In the genomic region with DNA sequence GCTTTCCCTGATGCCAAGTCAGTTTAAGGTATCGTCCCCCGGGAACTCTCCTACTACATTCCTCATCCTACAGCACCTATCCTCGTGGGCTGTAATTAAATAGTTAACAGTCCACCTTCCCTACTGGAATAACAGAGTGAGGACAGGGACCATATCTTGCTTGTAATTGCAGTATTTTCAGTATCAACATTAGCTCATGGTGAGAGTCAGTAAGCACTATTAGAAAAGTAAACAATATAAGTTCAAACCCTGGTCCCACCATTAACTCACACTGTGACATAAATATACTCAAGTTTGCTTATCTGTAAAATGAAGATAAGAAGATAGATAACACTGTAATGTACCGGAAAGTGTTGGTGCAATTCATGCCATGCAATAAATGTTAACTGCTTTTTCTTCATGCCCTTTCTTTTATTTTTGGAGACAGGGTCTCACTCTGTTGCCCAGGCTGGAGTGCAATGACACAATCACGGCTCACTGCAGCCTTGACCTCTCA, we compare ENCODE assay signal across 22 cellular contexts.
DNase-seq lines count a peak whose midpoint lies in the region; ATAC-seq, FAIRE-seq and TF ChIP-seq lines count a peak whose summit lies in the region.
"Had no signal": no experiment of that assay in that cellular context is flagged by ENCODE, and none has a peak within 500 bp of the region (broad histone marks: within the 10 kb centered on the region; RNA-seq: fewer than 3 reads in every experiment).

No MANE protein-coding gene starts in this region.

- H2AK5ac ChIP-seq in mesendoderm (ENCODE audit: low read length), result no peak overlapping the region

- H3K18ac ChIP-seq in mesendoderm (ENCODE audit: low read length), result no peak overlapping the region

- no peaks in the 10 kb centered on the region for H3K27me3 ChIP-seq in HepG2 (ENCODE audit: control insufficient read depth in 1 of 2, insufficient read depth in 2 of 2, low read length in 2 of 2)
- no peaks in the 10 kb centered on the region for H3K27me3 ChIP-seq in right lobe of liver
- H3K27me3 ChIP-seq in brain microvascular endothelial cell (replicated peaks), result no peaks in the 10 kb centered on the region
- no peaks in the 10 kb centered on the region for H3K27me3 ChIP-seq in mesendoderm (ENCODE audit: insufficient read depth, low read length, poor library complexity)
- H3K27me3 ChIP-seq: MG63 had no signal

- in situ Hi-C loops in HepG2 (cut with HindIII; ENCODE audit: extremely low pct_ligation_motif_present, low pct_unique_long_range_greater_than_20kb), result no loop called here
- in situ Hi-C loops in brain microvascular endothelial cell (cut with HindIII; ENCODE audit: low pct_ligation_motif_present, low sequenced_read_pairs), result no loop called here
- in situ Hi-C loops in GM13977 (cut with MboI; ENCODE audit: low pct_unique_long_range_greater_than_20kb, low sequenced_read_pairs, unreplicated experiment), result no loop called here

- no peak for ATAC-seq in HepG2
- ATAC-seq in right lobe of liver, result no peak
- ATAC-seq: PC-3 had no signal

- TF ChIP-seq CTCF in HepG2 (CRISPR knock-in tag; IDR thresholded peaks at IDR 0.05), result no peak
- no peak for TF ChIP-seq CTCF in right lobe of liver (IDR thresholded peaks at IDR 0.05)
- TF ChIP-seq CTCF in brain microvascular endothelial cell (IDR thresholded peaks at IDR 0.05; ENCODE audit: low read depth, low read length, missing control alignments), result no peak
- no peak for TF ChIP-seq CTCF in GM13977 (IDR thresholded peaks at IDR 0.05; ENCODE audit: extremely low read depth, insufficient read depth, missing control alignments)

- TF ChIP-seq POLR2A in HepG2 (IDR thresholded peaks at IDR 0.05; ENCODE audit: insufficient read depth in 1 of 2, low read depth in 2 of 2, low read length in 2 of 2) (no peak), right lobe of liver (IDR thresholded peaks at IDR 0.05) (no peak)

- TF ChIP-seq EP300 in HepG2 (IDR thresholded peaks at IDR 0.05; ENCODE audit: low read depth in 2 of 2, low read length in 2 of 2), result no peak
- TF ChIP-seq EP300 in HepG2 (CRISPR knock-in tag; IDR thresholded peaks at IDR 0.05; ENCODE audit: borderline replicate concordance), result no peak

- POLR2A ChIA-PET in HepG2 (lab: Yijun Ruan, JAX), result no interaction called here

- H3K36me3 ChIP-seq in HepG2 (replicated peaks in 1 of 2; ENCODE audit: control insufficient read depth in 1 of 2, insufficient read depth in 2 of 2, low read length in 2 of 2), result no peaks in the 10 kb centered on the region
- no peaks in the 10 kb centered on the region for H3K36me3 ChIP-seq in right lobe of liver
- peaks cover 3% of the 10 kb centered on the region for H3K36me3 ChIP-seq in brain microvascular endothelial cell (replicated peaks)
- no peaks in the 10 kb centered on the region for H3K36me3 ChIP-seq in mesendoderm (ENCODE audit: control insufficient read depth, insufficient read depth, low read length)

- CTCF ChIA-PET in HepG2 (lab: Yijun Ruan, JAX; ENCODE audit: low intra/inter-chr PET ratio, low total read pairs), result no interaction called here

- H4K5ac ChIP-seq in mesendoderm (ENCODE audit: low read length), result no peak overlapping the region

- WGBS in HepG2 (ENCODE audit: low lambda C conversion rate), result 86% methylated on average over 5 of the region's 5 CpGs
- WGBS in right lobe of liver (ENCODE audit: insufficient coverage, low coverage, low lambda C conversion rate, missing lambda C conversion rate), result 66% methylated on average over 4 of the region's 5 CpGs
- no CpG with 5 or more reads among the region's 5 CpGs for WGBS in mesendoderm (ENCODE audit: extremely low coverage, insufficient coverage, low lambda C conversion rate)

- no peak overlapping the region for H3K4me2 ChIP-seq in HepG2 (ENCODE audit: low read depth, low read length)
- no peak overlapping the region for H3K4me2 ChIP-seq in mesendoderm (ENCODE audit: low read length)
- H3K4me2 ChIP-seq: SK-N-SH had no signal

- H4K20me1 ChIP-seq in HepG2 (ENCODE audit: insufficient read depth, low read length), result no peaks in the 10 kb centered on the region

- H3K4me1 ChIP-seq in HepG2 (ENCODE audit: insufficient read depth, low read length) (peaks cover 36% of the 10 kb centered on the region), right lobe of liver (peaks cover 0 to 4% (median 0%) of the 10 kb centered on the region in 4 donors), mesendoderm (ENCODE audit: control insufficient read depth, low read depth, low read length) (no peaks in the 10 kb centered on the region)

- H3K4me3 ChIP-seq in HepG2 (replicated peaks in 1 of 3; ENCODE audit: insufficient read depth in 1 of 3, low read depth in 2 of 3, low read length in 3 of 3), result no peak overlapping the region
- no peak overlapping the region for H3K4me3 ChIP-seq in right lobe of liver
- no peak overlapping the region for H3K4me3 ChIP-seq in brain microvascular endothelial cell (ENCODE audit: low read depth, low read length)
- H3K4me3 ChIP-seq in mesendoderm (ENCODE audit: low read length), result no peak overlapping the region
- H3K4me3 ChIP-seq: MG63 had no signal

- no peak overlapping the region for H2BK5ac ChIP-seq in mesendoderm (ENCODE audit: low read length)

- no peak overlapping the region for H3K9ac ChIP-seq in HepG2 (ENCODE audit: insufficient read depth, low read depth, low read length)
- no peak overlapping the region for H3K9ac ChIP-seq in mesendoderm (ENCODE audit: low read length)
- H3K9ac ChIP-seq: SK-N-SH had no signal

- H3K23ac ChIP-seq in mesendoderm (ENCODE audit: low read length), result no peak overlapping the region

- H3K56ac ChIP-seq in mesendoderm (ENCODE audit: low read length), result no peak overlapping the region

- H3K4ac ChIP-seq in mesendoderm (ENCODE audit: low read depth, low read length), result no peak overlapping the region

- peaks cover 11% of the 10 kb centered on the region for H3K79me1 ChIP-seq in mesendoderm (ENCODE audit: low read length)

- no peak for TF ChIP-seq RAD21 in HepG2 (CRISPR knock-in tag; IDR thresholded peaks at IDR 0.05)

- H3K9me3 ChIP-seq in HepG2 (ENCODE audit: low read length) (peaks cover 4% of the 10 kb centered on the region; the same call in 1 of the 2 replicates), right lobe of liver (no peaks in the 10 kb centered on the region)
- H3K9me3 ChIP-seq: SK-N-SH had no signal

- no TSS peak for BruUV-seq in HepG2 (replicated peaks; lab: Mats Ljungman, UMichigan)

- H2BK120ac ChIP-seq in mesendoderm (ENCODE audit: low read depth, low read length), result no peak overlapping the region

- intact Hi-C loops in HepG2 (cut with micrococcal nuclease; ENCODE audit: unreplicated experiment) (no loop called here), right lobe of liver (cut with DNase I) (no loop called here)

- H3K27ac ChIP-seq in HepG2 (ENCODE audit: extremely low read length, insufficient read depth, low read length), result no peak overlapping the region
- H3K27ac ChIP-seq in right lobe of liver, result no peak overlapping the region
- H3K27ac ChIP-seq in brain microvascular endothelial cell, result no peak overlapping the region
- no peak overlapping the region for H3K27ac ChIP-seq in mesendoderm (ENCODE audit: low read depth, low read length)
- H3K27ac ChIP-seq: 22Rv1 had no signal

- no peak for DNase-seq in HepG2 (ENCODE audit: low spot score)
- no peak for DNase-seq in right lobe of liver
- DNase-seq in brain microvascular endothelial cell, result peak; percentile 18
- peak; percentile 36 for DNase-seq in mesendoderm
- no peak for DNase-seq in GM13977 (ENCODE audit: low spot score)
- no peak for DNase-seq in KG1 (lab: John Stamatoyannopoulos, UW)
- no peak for DNase-seq in NCI-H2029 treated with DMSO at 0.1 percent for 48 hours (lab: John Stamatoyannopoulos, UW)
- no peak for DNase-seq in GM19240 (ENCODE audit: insufficient read length, low spot score)
- DNase-seq: DMS153, GDM1, Karpas-422, MG63, NCI-H1092, NCI-H1436 treated with DMSO at 0.1 percent for 48 hours, NCI-H2081 treated with DMSO at 0.1 percent for 48 hours, NCI-H510A treated with DMSO at 0.1 percent for 48 hours, PC-3, RPMI8226, SHP77 treated with DMSO at 0.1 percent for 48 hours, SK-N-SH had no signal

- H3K79me2 ChIP-seq in HepG2 (ENCODE audit: insufficient read depth, low read length) (no peaks in the 10 kb centered on the region), mesendoderm (ENCODE audit: control insufficient read depth, insufficient read depth, low read length) (peaks cover 3% of the 10 kb centered on the region)

- no peak overlapping the region for H4K8ac ChIP-seq in mesendoderm (ENCODE audit: low read depth, low read length)

- H2BK15ac ChIP-seq in mesendoderm (replicated peaks; ENCODE audit: low read depth), result no peak overlapping the region

- FAIRE-seq in HepG2 (lab: Jason Lieb, UNC), result no peak
- FAIRE-seq: H1 had no signal

- no peak overlapping the region for H2AFZ ChIP-seq in HepG2 (ENCODE audit: low read length)

TF ChIP-seq in HepG2, 621 proteins besides CTCF, POLR2A, EP300 and RAD21:
- TF ChIP-seq ZNF121 (CRISPR knock-in tag; IDR thresholded peaks at IDR 0.05) (peak; percentile 89), ZBTB46 (CRISPR knock-in tag; IDR thresholded peaks at IDR 0.05; ENCODE audit: borderline replicate concordance) (no peak), KDM2A (CRISPR knock-in tag; IDR thresholded peaks at IDR 0.05; ENCODE audit: borderline replicate concordance, low read depth) (no peak), ZNF652 (CRISPR knock-in tag; IDR thresholded peaks at IDR 0.05; ENCODE audit: borderline replicate concordance, low read depth) (peak; percentile 63)

Comparison
In these comparisons a context has a peak if more than half of its experiments do, and no peak if none do; other contexts are left out.
1. DNase-seq: peak in brain microvascular endothelial cell (single experiment) and mesendoderm (single experiment); none in HepG2 (single experiment), right lobe of liver (0 of 3), GM13977 (single experiment), KG1 (single experiment), NCI-H2029 treated with DMSO at 0.1 percent for 48 hours (single experiment) and GM19240 (single experiment).